17 cellular contexts compared by ENCODE assay signal in the genomic region with DNA sequence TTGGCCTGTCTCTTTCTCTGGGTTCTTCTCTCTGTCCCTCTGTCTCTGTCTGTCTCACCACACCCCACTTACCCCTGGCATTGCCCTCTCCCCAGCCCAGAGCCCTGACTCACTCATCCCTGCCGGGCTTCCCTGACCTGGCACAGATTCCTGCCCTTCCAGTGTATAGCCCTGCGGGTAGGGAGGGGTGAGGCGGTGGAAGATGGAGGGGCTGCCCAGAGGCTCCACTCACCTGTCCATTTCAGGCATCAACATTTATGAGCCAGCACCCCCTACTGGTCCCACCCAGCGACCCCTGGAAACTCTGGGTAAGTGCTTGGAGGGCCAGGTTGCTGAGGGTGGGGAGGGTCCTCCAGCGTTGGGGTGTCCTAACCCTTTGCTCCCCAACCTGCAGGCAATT. TPM values are rescaled to one million over a fixed set of nuclear protein-coding genes. Genes with fewer than 3 reads are reported as not detected.
DNase-seq lines count a peak whose midpoint lies in the region; ATAC-seq and TF ChIP-seq lines count a peak whose summit lies in the region.
"Had no signal": no experiment of that assay in that cellular context is flagged by ENCODE, and none has a peak within 500 bp of the region (broad histone marks: within the 10 kb centered on the region; RNA-seq: fewer than 3 reads in every experiment).

No MANE protein-coding gene starts in this region.

- H2AFZ ChIP-seq in HCT116 (ENCODE audit: low read depth, low read length, poor library complexity, severe bottlenecking) = no peak overlapping the region

- H3K36me3 Mint-ChIP-seq in Calu3 (ENCODE audit: insufficient read depth, unreplicated experiment) = peaks cover 12% of the 10 kb centered on the region
- no peaks in the 10 kb centered on the region for H3K36me3 Mint-ChIP-seq in naive thymus-derived CD8-positive, alpha-beta T cell

- no peaks in the 10 kb centered on the region for H3K79me2 ChIP-seq in HCT116 (ENCODE audit: insufficient read depth, low read length)

- H3K4me3 ChIP-seq in HCT116 (replicated peaks in 1 of 2; ENCODE audit: low read depth in 1 of 2, low read length in 2 of 2) (no peak overlapping the region), body of pancreas (no peak overlapping the region), psoas muscle (no peak overlapping the region), tibial nerve (no peak overlapping the region)
- H3K4me3 ChIP-seq: lung, sigmoid colon, SK-N-MC, upper lobe of left lung had no signal

- DNase-seq in Calu3 (no peak), HCT116 (ENCODE audit: low read depth, low spot score) (no peak), body of pancreas (peak; percentile 34 to 73 (median 49)), psoas muscle (no peak), tibial nerve (ENCODE audit: low spot score in 2 of 2) (no peak), mesenteric fat pad (ENCODE audit: low spot score) (no peak)
- DNase-seq in naive thymus-derived CD8-positive, alpha-beta T cell = no peak
- DNase-seq: activated naive CD4-positive, alpha-beta T cell; DMS79; sigmoid colon; stimulated activated CD4-positive, alpha-beta T cell treated with anti-CD3 and anti-CD28 coated beads, Interleukin-4, amount 100 ng/mL, for 24 hours had no signal

- intact Hi-C loops in Calu3 (cut with micrococcal nuclease; ENCODE audit: unreplicated experiment) = no loop called here
- intact Hi-C loops in HCT116 (cut with micrococcal nuclease) = no loop called here
- intact Hi-C loops in body of pancreas (cut with DNase I) = no loop called here
- intact Hi-C loops in psoas muscle (cut with DNase I) = no loop called here

- BruUV-seq in Calu3 (replicated peaks; lab: Mats Ljungman, UMichigan) (no TSS peak), HCT116 (replicated peaks; lab: Mats Ljungman, UMichigan) (no TSS peak)

- ATAC-seq in HCT116 (no peak; the same call in 1 of the 2 replicates), body of pancreas (no peak), psoas muscle (no peak)
- no peak for ATAC-seq in naive thymus-derived CD8-positive, alpha-beta T cell

- H3K9me2 ChIP-seq in HCT116 (ENCODE audit: insufficient read depth) = no peaks in the 10 kb centered on the region

- no peak for TF ChIP-seq POLR2A in HCT116 (IDR thresholded peaks at IDR 0.05; ENCODE audit: borderline replicate concordance, extremely low read depth, insufficient read depth, insufficient read length)
- TF ChIP-seq POLR2A in body of pancreas (IDR thresholded peaks at IDR 0.05) = no peak
- no peak for TF ChIP-seq POLR2A in tibial nerve (IDR thresholded peaks at IDR 0.05)

- H3K27me3 ChIP-seq in HCT116 (ENCODE audit: insufficient read depth, low read length) (no peaks in the 10 kb centered on the region), body of pancreas (no peaks in the 10 kb centered on the region), psoas muscle (ENCODE audit: insufficient read depth in 3 of 3, low read length in 2 of 3) (peaks cover 0 to 75% (median 32%) of the 10 kb centered on the region in 3 donors), tibial nerve (peaks cover 0 to 86% of the 10 kb centered on the region in 2 donors)

- peaks cover 38% of the 10 kb centered on the region for H3K4me1 Mint-ChIP-seq in Calu3 (ENCODE audit: low read depth, unreplicated experiment)
- peaks cover 11 to 30% (median 22%) of the 10 kb centered on the region in 4 donors for H3K4me1 Mint-ChIP-seq in naive thymus-derived CD8-positive, alpha-beta T cell

- peaks cover 39% of the 10 kb centered on the region for H3K27me3 Mint-ChIP-seq in Calu3 (ENCODE audit: unreplicated experiment)
- H3K27me3 Mint-ChIP-seq in naive thymus-derived CD8-positive, alpha-beta T cell = peaks cover 28 to 92% (median 48%) of the 10 kb centered on the region in 5 donors

- RAD21 ChIA-PET in HCT116 (lab: Charles Lee; ENCODE audit: low non-redundant PET in 1 of 2, low total read pairs in 2 of 2, uncharacterized antibody in 2 of 2, unreplicated experiment in 2 of 2) = interaction anchor here in 1 of 2 experiments (0.7 kb wide), 1 partner anchor 100 kb away, joined by 3 read pairs; no protein-coding TSS in a partner anchor

- no peak overlapping the region for H3K27ac ChIP-seq in HCT116 (ENCODE audit: low read depth, low read length)
- H3K27ac ChIP-seq in body of pancreas = peak overlapping the region; percentile 75 to 91 (median 82)
- H3K27ac ChIP-seq in psoas muscle = no peak overlapping the region
- H3K27ac ChIP-seq in tibial nerve = no peak overlapping the region
- H3K27ac ChIP-seq: BLaER1, sigmoid colon, SK-N-MC, upper lobe of left lung had no signal

- TF ChIP-seq RAD21 in HCT116 (IDR thresholded peaks at IDR 0.05; ENCODE audit: low read depth) = peak; percentile 49

- no peak overlapping the region for H3K9ac ChIP-seq in HCT116 (ENCODE audit: low read length)
- H3K9ac ChIP-seq: BLaER1 had no signal

- TF ChIP-seq CTCF in Calu3 (IDR thresholded peaks at IDR 0.05; ENCODE audit: unreplicated experiment) (no peak), HCT116 (IDR thresholded peaks at IDR 0.05 in 2 of 3, conservative IDR thresholded peaks at IDR 0.05 in 1 of 3; ENCODE audit: borderline replicate concordance in 1 of 3, insufficient read depth in 1 of 3, low read depth in 2 of 3, low read length in 2 of 3) (peak in 2 of 3 experiments; percentile 32 to 33; a peak in 3 of 6 replicates), body of pancreas (IDR thresholded peaks at IDR 0.05) (peak in 1 of 7 experiments; percentile 6), psoas muscle (IDR thresholded peaks at IDR 0.05) (no peak), tibial nerve (IDR thresholded peaks at IDR 0.05) (no peak)

- H3K9me3 ChIP-seq in HCT116 (ENCODE audit: control insufficient read depth in 1 of 2, insufficient read depth in 1 of 2, low read depth in 1 of 2, low read length in 2 of 2) (no peaks in the 10 kb centered on the region), body of pancreas (no peaks in the 10 kb centered on the region), psoas muscle (no peaks in the 10 kb centered on the region), tibial nerve (no peaks in the 10 kb centered on the region)
- H3K9me3 ChIP-seq: BLaER1, sigmoid colon, upper lobe of left lung had no signal

- 23 to 30% methylated on average over 5 of the region's 5 CpGs for WGBS in body of pancreas, 2 donors
- 48 to 55% (median 51%) methylated on average over 5 of the region's 5 CpGs for WGBS in psoas muscle, 3 donors
- 62 to 70% methylated on average over 4 to 5 of the region's 5 CpGs for WGBS in tibial nerve, 2 donors

- H3K27ac Mint-ChIP-seq in Calu3 (ENCODE audit: unreplicated experiment) = no peak overlapping the region
- no peak overlapping the region for H3K27ac Mint-ChIP-seq in naive thymus-derived CD8-positive, alpha-beta T cell

- no peaks in the 10 kb centered on the region for H3K36me3 ChIP-seq in HCT116 (ENCODE audit: control insufficient read depth in 1 of 2, insufficient read depth in 2 of 2, low read length in 2 of 2)
- H3K36me3 ChIP-seq in body of pancreas (replicated peaks in 1 of 2; ENCODE audit: insufficient read depth in 1 of 2, low read depth in 2 of 2) = no peaks in the 10 kb centered on the region
- H3K36me3 ChIP-seq in psoas muscle (ENCODE audit: insufficient read depth in 1 of 2, low read depth in 1 of 2) = no peaks in the 10 kb centered on the region
- no peaks in the 10 kb centered on the region for H3K36me3 ChIP-seq in tibial nerve
- H3K36me3 ChIP-seq: BLaER1, sigmoid colon, upper lobe of left lung had no signal

- no peaks in the 10 kb centered on the region for H4K20me1 ChIP-seq in HCT116 (ENCODE audit: insufficient read depth)
- H4K20me1 ChIP-seq: BLaER1 had no signal

- CTCF ChIA-PET in Calu3 (lab: Charles Lee) = no interaction called here
- CTCF ChIA-PET in HCT116 (lab: Charles Lee) = interaction anchor here (1.0 kb wide), 1 partner anchor 76 kb away, joined by 3 read pairs; no protein-coding TSS in a partner anchor

- POLR2A ChIA-PET in HCT116 (lab: Charles Lee) = no interaction called here
- POLR2A ChIA-PET in naive thymus-derived CD8-positive, alpha-beta T cell (lab: Charles Lee) = no interaction called here

- H3K9me3 Mint-ChIP-seq in Calu3 (ENCODE audit: low read depth, unreplicated experiment) = no peaks in the 10 kb centered on the region
- H3K9me3 Mint-ChIP-seq in naive thymus-derived CD8-positive, alpha-beta T cell = no peaks in the 10 kb centered on the region

- H3K4me1 ChIP-seq in HCT116 (ENCODE audit: control insufficient read depth in 1 of 2, insufficient read depth in 2 of 2, low read length in 2 of 2) (peaks cover 7 to 35% of the 10 kb centered on the region in 2 experiments; a peak in 3 of 4 replicates), body of pancreas (peaks cover 76% of the 10 kb centered on the region), psoas muscle (no peaks in the 10 kb centered on the region), tibial nerve (peaks cover 0 to 11% (median 2%) of the 10 kb centered on the region in 4 donors)

- H3K4me3 Mint-ChIP-seq in Calu3 (ENCODE audit: low read depth, unreplicated experiment) = peak overlapping the region; percentile 48
- H3K4me3 Mint-ChIP-seq in naive thymus-derived CD8-positive, alpha-beta T cell = peak overlapping the region in 8 of 10 donors; percentile 29 to 85 (median 62)

- no peak for TF ChIP-seq EP300 in tibial nerve (IDR thresholded peaks at IDR 0.05)

- no peak overlapping the region for H3K4me2 ChIP-seq in HCT116 (ENCODE audit: low read length)

RNA-seq across cellular contexts. Expression of gene NCCRP1, which starts 1.0 kb away (rescaled TPM):
- total RNA-seq in Calu3 (2022) (2.0 and 2.1 TPM in 2 replicates), HCT116 (2021; ENCODE audit: unreplicated experiment) (0.12 TPM), body of pancreas (1 to 10 TPM in 1 of 2 donors, under 1 TPM in 1; 0.66 to 7.8 TPM), psoas muscle (under 1 TPM in 1 of 4 donors, not detected in 3; 0.13 TPM), tibial nerve (not detected), mesenteric fat pad (not detected)
- polyA plus RNA-seq in HCT116 (2012) = 0.04 TPM in 1 of 2 replicates, not detected in the other
- total RNA-seq in naive thymus-derived CD8-positive, alpha-beta T cell = not detected
- polyA plus RNA-seq in naive thymus-derived CD8-positive, alpha-beta T cell = not detected
- under 1 TPM in 1 of 3 donors, not detected in 2; 0.13 TPM for polyA plus RNA-seq in psoas muscle
- total RNA-seq: frontal cortex, H4 had no signal

RNA-seq across cellular contexts. Expression of gene SYCN, which starts 6.3 kb away (rescaled TPM):
- total RNA-seq in Calu3 (2022) (not detected in 2 replicates), HCT116 (2021; ENCODE audit: unreplicated experiment) (not detected), body of pancreas (1,000 to 10,000 TPM; 2,614 to 5,793 TPM), psoas muscle (1 to 10 TPM in 1 of 4 donors, not detected in 3; 1.3 TPM), tibial nerve (1 to 10 TPM in 2 of 4 donors, not detected in 2; 1.3 to 6.0 TPM), mesenteric fat pad (not detected)
- polyA plus RNA-seq in HCT116 (2012) = not detected in 2 replicates
- total RNA-seq in naive thymus-derived CD8-positive, alpha-beta T cell = not detected
- polyA plus RNA-seq in naive thymus-derived CD8-positive, alpha-beta T cell = not detected
- polyA plus RNA-seq in psoas muscle = not detected
- total RNA-seq: frontal cortex, H4, lung, sigmoid colon had no signal
- polyA plus RNA-seq: sigmoid colon had no signal

RNA-seq across cellular contexts. Expression of gene IFNL3, which starts 47.0 kb away (rescaled TPM):
- not detected in 2 replicates for total RNA-seq in Calu3 (2022)
- not detected for total RNA-seq in HCT116 (2021; ENCODE audit: unreplicated experiment)
- not detected in 2 replicates for polyA plus RNA-seq in HCT116 (2012)
- not detected for total RNA-seq in body of pancreas
- not detected for total RNA-seq in naive thymus-derived CD8-positive, alpha-beta T cell
- polyA plus RNA-seq in naive thymus-derived CD8-positive, alpha-beta T cell = not detected
- total RNA-seq in psoas muscle = not detected
- polyA plus RNA-seq in psoas muscle = not detected
- not detected for total RNA-seq in tibial nerve
- total RNA-seq in mesenteric fat pad = not detected
- total RNA-seq: frontal cortex, H4, lung, sigmoid colon, upper lobe of left lung had no signal
- polyA plus RNA-seq: lung had no signal

RNA-seq across cellular contexts. Expression of gene IFNL4, which starts 50.8 kb away (rescaled TPM):
- total RNA-seq in Calu3 (2022) (not detected in 2 replicates), HCT116 (2021; ENCODE audit: unreplicated experiment) (not detected), body of pancreas (not detected), psoas muscle (not detected), tibial nerve (not detected), mesenteric fat pad (not detected)
- 0.07 TPM in 1 of 2 replicates, not detected in the other for polyA plus RNA-seq in HCT116 (2012)
- total RNA-seq in naive thymus-derived CD8-positive, alpha-beta T cell = not detected
- under 1 TPM in 2 of 3 donors, not detected in 1; 0.11 to 0.17 TPM for polyA plus RNA-seq in naive thymus-derived CD8-positive, alpha-beta T cell
- polyA plus RNA-seq in psoas muscle = not detected
- total RNA-seq: H4, lung, sigmoid colon, upper lobe of left lung had no signal
- polyA plus RNA-seq: lung, sigmoid colon had no signal

Comparison
In these comparisons a context has a peak if more than half of its experiments do, and no peak if none do; other contexts are left out.
1. DNase-seq: peak in body of pancreas (4 of 4); none in Calu3 (single experiment), HCT116 (single experiment), naive thymus-derived CD8-positive, alpha-beta T cell (0 of 10), psoas muscle (0 of 2), tibial nerve (0 of 2) and mesenteric fat pad (single experiment).
2. CTCF ChIP-seq: peak in HCT116 (2 of 3); none in Calu3 (single experiment), psoas muscle (single experiment) and tibial nerve (0 of 5).
3. H3K27ac ChIP-seq: peak in body of pancreas (4 of 4); none in HCT116 (single experiment), psoas muscle (single experiment) and tibial nerve (0 of 4).
4. RNA of gene SYCN, which starts 6.3 kb away (total RNA-seq): 2,614 to 5,793 TPM in body of pancreas; 1.3 to 6.0 TPM in tibial nerve, not detected in HCT116 (single experiment), not detected in mesenteric fat pad (single experiment), not detected in Calu3, not detected in naive thymus-derived CD8-positive, alpha-beta T cell and 1.3 TPM in psoas muscle; every median in the first group is over 100 times any median in the second.